8 cellular contexts compared by ENCODE assay signal in genomic region chr21:37368536-37369279, GRCh38. TPM values are rescaled to one million over a fixed set of nuclear protein-coding genes. Genes with fewer than 3 reads are reported as not detected.
DNase-seq lines count a peak whose midpoint lies in the region; ATAC-seq and TF ChIP-seq lines count a peak whose summit lies in the region.

No MANE protein-coding gene starts in this region.

- no peaks in the 10 kb centered on the region for H3K36me3 ChIP-seq in muscle layer of colon (ENCODE audit: insufficient read depth, low read length)

- H3K27me3 ChIP-seq in muscle layer of colon (ENCODE audit: control insufficient read depth in 1 of 2, insufficient read depth in 2 of 2, low read length in 2 of 2): no peaks in the 10 kb centered on the region

- peak overlapping the region; percentile 90 for H3K27ac ChIP-seq in muscle layer of colon (ENCODE audit: low read depth, low read length)

- H3K4me1 ChIP-seq in muscle layer of colon (ENCODE audit: insufficient read depth, low read length): peaks cover 53% of the 10 kb centered on the region

- no peak for TF ChIP-seq CTCF in cardiac fibroblast (IDR thresholded peaks at IDR 0.05; ENCODE audit: low read depth, low read length)

- no peak for ATAC-seq in HG03432 (IDR thresholded peaks at IDR 0.05; ENCODE audit: unreplicated experiment)

- H3K9me3 ChIP-seq in muscle layer of colon (ENCODE audit: low read length): no peaks in the 10 kb centered on the region

- peak overlapping the region; percentile 84 for H3K9ac ChIP-seq in muscle layer of colon (ENCODE audit: low read length)

- peak; percentile 55 for DNase-seq in EH (ENCODE audit: low read depth)
- peak; percentile 74 for DNase-seq in M059J (ENCODE audit: low read depth)
- DNase-seq in cardiac fibroblast (ENCODE audit: low read depth in 2 of 2): peak; percentile 31 to 73
- no peak for DNase-seq in 8988T
- no peak for DNase-seq in stimulated activated CD4-positive, alpha-beta T cell treated with anti-CD3 and anti-CD28 coated beads, Interleukin-2, amount 100 ng/mL, for 24 hours
- no peak for DNase-seq in DMS79 treated with DMSO at 0.1 percent for 48 hours (lab: John Stamatoyannopoulos, UW)

- H3K4me3 ChIP-seq in cardiac fibroblast (replicated peaks in 1 of 2; ENCODE audit: low read depth in 2 of 2, low read length in 2 of 2): peak overlapping the region; percentile 77 to 87
- peak overlapping the region; percentile 60 to 95 for H3K4me3 ChIP-seq in muscle layer of colon (ENCODE audit: low read depth in 1 of 2, low read length in 2 of 2)

RNA-seq across cellular contexts. Expression of gene DYRK1A, which starts 2.1 kb away (rescaled TPM):
- total RNA-seq in M059J (2014; rRNA removed; shearing (Covaris generic)): 55.5 and 79.8 TPM in 2 replicates

Comparison
In these comparisons a context has a peak if more than half of its experiments do, and no peak if none do; other contexts are left out.
1. DNase-seq: peak in EH (single experiment), M059J (single experiment) and cardiac fibroblast (2 of 2); none in 8988T (single experiment), stimulated activated CD4-positive, alpha-beta T cell treated with anti-CD3 and anti-CD28 coated beads, Interleukin-2, amount 100 ng/mL, for 24 hours (0 of 2) and DMS79 treated with DMSO at 0.1 percent for 48 hours (single experiment).